Comparison of ENCODE assay signal across 11 cellular contexts in the genomic region with DNA sequence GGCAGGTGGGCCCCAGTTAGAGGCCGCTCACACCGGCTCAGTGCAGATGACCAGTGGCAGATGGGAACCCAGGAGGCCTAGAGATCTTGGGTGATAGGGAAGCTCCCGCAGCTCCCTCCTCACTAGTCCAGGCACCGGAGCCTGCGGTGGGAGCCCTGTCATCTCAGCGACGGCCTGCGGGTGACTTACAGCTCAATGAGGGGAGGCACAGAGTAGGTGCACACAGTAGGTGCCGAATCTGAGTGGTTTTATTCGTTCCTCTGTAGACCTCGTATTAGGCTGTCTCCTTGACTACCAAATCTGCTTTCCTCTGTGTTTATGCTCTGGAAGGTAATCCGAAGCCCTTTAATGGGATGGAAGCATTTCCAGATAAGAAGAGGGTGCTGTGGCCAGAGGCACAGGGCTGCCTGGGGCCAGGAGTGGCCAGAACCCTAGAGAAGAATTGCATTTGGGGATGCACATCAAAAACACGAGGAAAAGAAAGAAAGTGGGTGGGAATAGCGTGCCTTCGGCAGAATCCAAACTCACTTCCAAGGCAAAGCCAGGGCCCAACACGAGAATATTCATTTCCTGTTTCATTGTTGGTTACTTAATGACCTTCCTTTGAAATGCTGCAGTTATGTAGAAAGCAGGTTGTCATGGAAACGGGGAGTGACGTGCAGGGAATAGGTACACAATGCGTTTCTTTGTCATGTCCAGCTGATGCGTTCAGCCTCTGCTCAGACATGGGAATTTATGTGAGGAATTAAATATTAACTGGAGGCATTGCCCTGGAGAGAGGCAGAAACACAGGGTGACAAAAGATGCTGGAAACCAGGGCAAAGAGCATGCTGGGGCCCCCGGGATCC. TPM values are rescaled to one million over a fixed set of nuclear protein-coding genes. Genes with fewer than 3 reads are reported as not detected.
DNase-seq lines count a peak whose midpoint lies in the region; ATAC-seq, FAIRE-seq and TF ChIP-seq lines count a peak whose summit lies in the region.
"Had no signal": no experiment of that assay in that cellular context is flagged by ENCODE, and none has a peak within 500 bp of the region (broad histone marks: within the 10 kb centered on the region; RNA-seq: fewer than 3 reads in every experiment).

No MANE protein-coding gene starts in this region.

- H3K27me3 ChIP-seq in NT2/D1 (ENCODE audit: insufficient read depth, insufficient read length), result no peaks in the 10 kb centered on the region
- H3K27me3 ChIP-seq in esophagus squamous epithelium, result peaks cover 0 to 54% (median 2%) of the 10 kb centered on the region in 4 donors

- TF ChIP-seq CTCF in fibroblast of mammary gland (conservative IDR thresholded peaks at IDR 0.05; ENCODE audit: control insufficient read depth, insufficient read depth, low read depth, low read length), result no peak
- TF ChIP-seq CTCF in progenitor cell of endocrine pancreas (IDR thresholded peaks at IDR 0.05; ENCODE audit: unreplicated experiment), result no peak
- no peak for TF ChIP-seq CTCF in esophagus squamous epithelium (IDR thresholded peaks at IDR 0.05)
- no peak for TF ChIP-seq CTCF in lower leg skin (IDR thresholded peaks at IDR 0.05)

- H3K4me3 Mint-ChIP-seq in progenitor cell of endocrine pancreas (ENCODE audit: low read depth), result no peak overlapping the region
- no peak overlapping the region for H3K4me3 Mint-ChIP-seq in activated CD4-positive, alpha-beta memory T cell treated with anti-CD3 and anti-CD28 coated beads, Interleukin-2, amount 10 ng/mL, durations not matched to agents 7 days and 5 days
- H3K4me3 Mint-ChIP-seq: activated naive CD4-positive, alpha-beta T cell treated with anti-CD3 and anti-CD28 coated beads for 36 hours had no signal

- ATAC-seq in GM19467 (IDR thresholded peaks at IDR 0.05; ENCODE audit: unreplicated experiment), result no peak
- ATAC-seq: Panc1 had no signal

- peak; percentile 40 for FAIRE-seq in HTR-8/SVneo (lab: Jason Lieb, UNC)
- FAIRE-seq: GM18507 had no signal

- H3K27ac Mint-ChIP-seq in progenitor cell of endocrine pancreas, result peak overlapping the region; percentile 96
- H3K27ac Mint-ChIP-seq in activated CD4-positive, alpha-beta memory T cell treated with anti-CD3 and anti-CD28 coated beads, Interleukin-2, amount 10 ng/mL, durations not matched to agents 7 days and 5 days, result no peak overlapping the region
- H3K27ac Mint-ChIP-seq: activated naive CD4-positive, alpha-beta T cell treated with anti-CD3 and anti-CD28 coated beads for 36 hours had no signal

- H3K9me3 ChIP-seq in NT2/D1 (ENCODE audit: insufficient read depth, low read length), result peaks cover 27% of the 10 kb centered on the region; the same call in 1 of the 2 replicates
- no peaks in the 10 kb centered on the region for H3K9me3 ChIP-seq in esophagus squamous epithelium

- DNase-seq in HTR-8/SVneo (ENCODE audit: insufficient read length, low spot score), result no peak
- DNase-seq in NT2/D1 (ENCODE audit: low read depth, low spot score), result peak; percentile 94
- DNase-seq in fibroblast of mammary gland (ENCODE audit: low read depth), result peak; percentile 15
- peak; percentile 33 for DNase-seq in progenitor cell of endocrine pancreas (ENCODE audit: low spot score, unreplicated experiment)
- DNase-seq in esophagus squamous epithelium (lab: John Stamatoyannopoulos, UW), result no peak
- no peak for DNase-seq in activated CD4-positive, alpha-beta memory T cell treated with anti-CD3 and anti-CD28 coated beads, Interleukin-2, amount 10 ng/mL, durations not matched to agents 7 days and 5 days
- DNase-seq in lower leg skin (ENCODE audit: low spot score in 2 of 2), result no peak
- DNase-seq: activated naive CD4-positive, alpha-beta T cell treated with anti-CD3 and anti-CD28 coated beads for 36 hours had no signal

- H3K9ac ChIP-seq in NT2/D1 (ENCODE audit: insufficient read length, low read depth), result peak overlapping the region; percentile 12

- no peak overlapping the region for H3K4me3 ChIP-seq in NT2/D1 (ENCODE audit: insufficient read length, low read depth)
- H3K4me3 ChIP-seq in fibroblast of mammary gland (ENCODE audit: control insufficient read depth, low read depth, low read length), result no peak overlapping the region
- no peak overlapping the region for H3K4me3 ChIP-seq in esophagus squamous epithelium
- H3K4me3 ChIP-seq in lower leg skin (ENCODE audit: low read depth, poor library complexity, severe bottlenecking), result no peak overlapping the region

- H3K27ac ChIP-seq in esophagus squamous epithelium, result no peak overlapping the region

- TF ChIP-seq POLR2A in esophagus squamous epithelium (IDR thresholded peaks at IDR 0.05) (no peak), lower leg skin (IDR thresholded peaks at IDR 0.05) (no peak)

- peaks cover 20% of the 10 kb centered on the region for H3K4me1 Mint-ChIP-seq in progenitor cell of endocrine pancreas (ENCODE audit: low read depth)
- peaks cover 15% of the 10 kb centered on the region for H3K4me1 Mint-ChIP-seq in activated CD4-positive, alpha-beta memory T cell treated with anti-CD3 and anti-CD28 coated beads, Interleukin-2, amount 10 ng/mL, durations not matched to agents 7 days and 5 days

- intact Hi-C loops in esophagus squamous epithelium (cut with DNase I), result no loop called here
- intact Hi-C loops in lower leg skin (cut with DNase I; ENCODE audit: low total_unique reads), result no loop called here

- peaks cover 3% of the 10 kb centered on the region for H3K9me3 Mint-ChIP-seq in progenitor cell of endocrine pancreas (ENCODE audit: low read depth)
- peaks cover 7% of the 10 kb centered on the region for H3K9me3 Mint-ChIP-seq in activated CD4-positive, alpha-beta memory T cell treated with anti-CD3 and anti-CD28 coated beads, Interleukin-2, amount 10 ng/mL, durations not matched to agents 7 days and 5 days

- peaks cover 1% of the 10 kb centered on the region for H3K36me3 Mint-ChIP-seq in progenitor cell of endocrine pancreas (ENCODE audit: insufficient read depth)
- H3K36me3 Mint-ChIP-seq in activated CD4-positive, alpha-beta memory T cell treated with anti-CD3 and anti-CD28 coated beads, Interleukin-2, amount 10 ng/mL, durations not matched to agents 7 days and 5 days (ENCODE audit: low read depth), result peaks cover 3% of the 10 kb centered on the region

- H3K4me1 ChIP-seq in NT2/D1 (ENCODE audit: insufficient read depth, insufficient read length) (peaks cover 25% of the 10 kb centered on the region), esophagus squamous epithelium (no peaks in the 10 kb centered on the region)

- H3K36me3 ChIP-seq in NT2/D1 (ENCODE audit: insufficient read depth, insufficient read length, low read length) (no peaks in the 10 kb centered on the region), esophagus squamous epithelium (no peaks in the 10 kb centered on the region)

- CTCF ChIA-PET in activated CD4-positive, alpha-beta memory T cell treated with anti-CD3 and anti-CD28 coated beads, Interleukin-2, amount 10 ng/mL, durations not matched to agents 7 days and 5 days (lab: Charles Lee), result no interaction called here

- WGBS in esophagus squamous epithelium, 2 donors, result 46 to 47% methylated on average over 15 to 18 of the region's 21 CpGs
- WGBS in lower leg skin, 2 donors, result 56 to 63% methylated on average over 21 of the region's 21 CpGs

- POLR2A ChIA-PET in activated CD4-positive, alpha-beta memory T cell treated with anti-CD3 and anti-CD28 coated beads, Interleukin-2, amount 10 ng/mL, durations not matched to agents 7 days and 5 days (lab: Charles Lee), result no interaction called here

- peaks cover 13% of the 10 kb centered on the region for H3K27me3 Mint-ChIP-seq in progenitor cell of endocrine pancreas
- peaks cover 4% of the 10 kb centered on the region for H3K27me3 Mint-ChIP-seq in activated CD4-positive, alpha-beta memory T cell treated with anti-CD3 and anti-CD28 coated beads, Interleukin-2, amount 10 ng/mL, durations not matched to agents 7 days and 5 days

RNA-seq across cellular contexts. Expression of a gene that starts 24.7 kb away (rescaled TPM):
- total RNA-seq in progenitor cell of endocrine pancreas (1.9 and 2.3 TPM in 2 replicates), esophagus squamous epithelium (not detected), lower leg skin (under 1 TPM in 1 of 4 donors, not detected in 3; 0.26 TPM)
- not detected for total RNA-seq in activated CD4-positive, alpha-beta memory T cell treated with anti-CD3 and anti-CD28 coated beads, Interleukin-2, amount 10 ng/mL, durations not matched to agents 7 days and 5 days

Comparison
In these comparisons a context has a peak if more than half of its experiments do, and no peak if none do; other contexts are left out.
1. DNase-seq: peak in NT2/D1 (single experiment), fibroblast of mammary gland (single experiment) and progenitor cell of endocrine pancreas (single experiment); none in HTR-8/SVneo (single experiment), esophagus squamous epithelium (single experiment), activated CD4-positive, alpha-beta memory T cell treated with anti-CD3 and anti-CD28 coated beads, Interleukin-2, amount 10 ng/mL, durations not matched to agents 7 days and 5 days (single experiment) and lower leg skin (0 of 2).